15 cellular contexts compared by ENCODE assay signal in the genomic region with DNA sequence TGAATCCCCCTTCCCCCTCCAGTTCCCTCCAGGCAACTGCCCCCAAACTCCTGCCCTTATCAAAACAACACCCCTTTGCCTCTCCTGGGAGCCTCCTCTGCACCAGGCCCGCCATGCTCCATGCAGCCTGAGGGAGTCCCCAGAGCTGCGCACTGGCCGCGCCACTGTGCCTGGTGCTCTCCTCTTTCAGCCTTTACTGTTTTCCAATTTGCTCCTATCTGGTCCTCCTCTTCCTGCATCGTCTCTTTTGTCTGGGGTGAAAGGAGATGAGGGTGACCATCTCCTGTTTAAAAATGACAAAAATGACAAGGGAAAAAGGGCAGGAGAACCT.
A peak's percentile ranks its signal among the peaks of the same experiment; 100 is the strongest.
DNase-seq lines count a peak whose midpoint lies in the region; ATAC-seq and TF ChIP-seq lines count a peak whose summit lies in the region.
"Had no signal": no experiment of that assay in that cellular context is flagged by ENCODE, and none has a peak within 500 bp of the region (broad histone marks: within the 10 kb centered on the region; RNA-seq: fewer than 3 reads in every experiment).

No MANE protein-coding gene starts in this region.

- no peak for TF ChIP-seq POLR2A in body of pancreas (IDR thresholded peaks at IDR 0.05)

- no peaks in the 10 kb centered on the region for H3K4me1 ChIP-seq in GM23338 (ENCODE audit: insufficient read depth)
- peaks cover 70% of the 10 kb centered on the region for H3K4me1 ChIP-seq in MM.1S (ENCODE audit: low read length)
- no peaks in the 10 kb centered on the region for H3K4me1 ChIP-seq in neural progenitor cell
- H3K4me1 ChIP-seq in body of pancreas: no peaks in the 10 kb centered on the region

- H3K9ac ChIP-seq in MM.1S (ENCODE audit: low read length) (no peak overlapping the region), neural progenitor cell (no peak overlapping the region)

- H3K4me3 Mint-ChIP-seq in GM23338 (no peak overlapping the region), neural progenitor cell (no peak overlapping the region)
- H3K4me3 Mint-ChIP-seq: B cell; CD4-positive, alpha-beta memory T cell; H9 had no signal

- no peaks in the 10 kb centered on the region for H3K9me3 ChIP-seq in MM.1S (replicated peaks; ENCODE audit: insufficient read depth, low read length)
- H3K9me3 ChIP-seq in neural progenitor cell (ENCODE audit: low read depth): no peaks in the 10 kb centered on the region
- H3K9me3 ChIP-seq in body of pancreas: peaks cover 0 to 7% (median 0%) of the 10 kb centered on the region in 3 donors

- 73 to 83% methylated on average over 5 of the region's 5 CpGs for WGBS in body of pancreas, 2 donors

- peak in 1 of 2 experiments; percentile 38; a peak in 2 of 4 replicates for TF ChIP-seq CTCF in GM23338 (conservative IDR thresholded peaks at IDR 0.05; ENCODE audit: low read depth in 2 of 2)
- no peak for TF ChIP-seq CTCF in MM.1S (IDR thresholded peaks at IDR 0.05; ENCODE audit: low read length)
- TF ChIP-seq CTCF in dorsolateral prefrontal cortex (IDR thresholded peaks at IDR 0.05 in 54 of 56, conservative IDR thresholded peaks at IDR 0.05 in 2 of 56; ENCODE audit: low read depth in 1 of 56, partially characterized antibody in 56 of 56): no peak
- TF ChIP-seq CTCF in neural progenitor cell (IDR thresholded peaks at IDR 0.05): no peak
- TF ChIP-seq CTCF in body of pancreas (IDR thresholded peaks at IDR 0.05): no peak

- H2AFZ ChIP-seq in GM23338 (peak overlapping the region; percentile 75), MM.1S (ENCODE audit: low read length) (no peak overlapping the region), neural progenitor cell (replicated peaks) (peak overlapping the region; percentile 34)

- H3F3A ChIP-seq in GM23338 (replicated peaks; ENCODE audit: low read depth) (no peaks in the 10 kb centered on the region), MM.1S (ENCODE audit: insufficient read depth, low read length) (peaks cover 9% of the 10 kb centered on the region; the same call in 1 of the 2 replicates), neural progenitor cell (ENCODE audit: low read depth) (no peaks in the 10 kb centered on the region)

- peaks cover 4% of the 10 kb centered on the region; the same call in 2 of the 3 replicates for H3K36me3 Mint-ChIP-seq in GM23338 (ENCODE audit: low read depth)
- no peaks in the 10 kb centered on the region for H3K36me3 Mint-ChIP-seq in neural progenitor cell
- H3K36me3 Mint-ChIP-seq: CD4-positive, alpha-beta memory T cell had no signal

- H3K4me3 ChIP-seq in GM23338 (no peak overlapping the region), MM.1S (ENCODE audit: low read length) (no peak overlapping the region), dorsolateral prefrontal cortex (no peak overlapping the region), neural progenitor cell (no peak overlapping the region), body of pancreas (no peak overlapping the region)

- H3K36me3 ChIP-seq in GM23338 (ENCODE audit: insufficient read depth) (no peaks in the 10 kb centered on the region), MM.1S (replicated peaks; ENCODE audit: insufficient read depth, low read length) (no peaks in the 10 kb centered on the region), neural progenitor cell (no peaks in the 10 kb centered on the region), body of pancreas (replicated peaks in 1 of 2; ENCODE audit: insufficient read depth in 1 of 2, low read depth in 2 of 2) (no peaks in the 10 kb centered on the region)

- intact Hi-C loops in dorsolateral prefrontal cortex (cut with DNase I): loop anchor here in 1 of 2 donors (2.0 to 10.0 kb wide), 2 partner anchors 130 to 166 kb away; a partner anchor contains a TSS
- intact Hi-C loops in sciatic nerve (cut with DNase I): no loop called here
- intact Hi-C loops in body of pancreas (cut with DNase I): no loop called here

- no peak overlapping the region for H3K4me2 ChIP-seq in GM23338
- no peak overlapping the region for H3K4me2 ChIP-seq in MM.1S (ENCODE audit: low read depth, low read length)
- no peak overlapping the region for H3K4me2 ChIP-seq in neural progenitor cell

- H3K9me2 ChIP-seq in GM23338 (ENCODE audit: insufficient read depth): peaks cover 6% of the 10 kb centered on the region; the same call in 1 of the 2 replicates
- no peaks in the 10 kb centered on the region for H3K9me2 ChIP-seq in MM.1S (replicated peaks; ENCODE audit: insufficient read depth, low read length)

- no peak overlapping the region for H3K27ac ChIP-seq in GM23338 (ENCODE audit: low read depth)
- peak overlapping the region; percentile 87; the same call in 1 of the 2 replicates for H3K27ac ChIP-seq in MM.1S (ENCODE audit: low read length)
- peak overlapping the region in 53 of 59 donors; percentile 1 to 86 (median 65) for H3K27ac ChIP-seq in dorsolateral prefrontal cortex
- no peak overlapping the region for H3K27ac ChIP-seq in neural progenitor cell
- H3K27ac ChIP-seq in body of pancreas: no peak overlapping the region
- H3K27ac ChIP-seq: C4-2B had no signal

- H3K79me2 ChIP-seq in GM23338 (replicated peaks; ENCODE audit: insufficient read depth): no peaks in the 10 kb centered on the region
- H3K79me2 ChIP-seq in MM.1S (ENCODE audit: low read length): no peaks in the 10 kb centered on the region
- H3K79me2 ChIP-seq in neural progenitor cell (ENCODE audit: low read depth): no peaks in the 10 kb centered on the region

- peak; percentile 77 for ATAC-seq in GM23338
- ATAC-seq in sciatic nerve: no peak
- no peak for ATAC-seq in GM18868 (IDR thresholded peaks at IDR 0.05; ENCODE audit: unreplicated experiment)
- no peak for ATAC-seq in body of pancreas

- no peak overlapping the region for H3K27ac Mint-ChIP-seq in GM23338
- no peak overlapping the region for H3K27ac Mint-ChIP-seq in neural progenitor cell
- H3K27ac Mint-ChIP-seq: B cell; CD4-positive, alpha-beta memory T cell; H9 had no signal

- DNase-seq in GM23338 (ENCODE audit: low spot score) (peak; percentile 4), MM.1S (no peak), dorsolateral prefrontal cortex (no peak), neural progenitor cell (ENCODE audit: low spot score) (no peak), sciatic nerve (ENCODE audit: low spot score) (no peak), pons (ENCODE audit: low spot score) (no peak), body of pancreas (no peak)
- DNase-seq: CD4-positive, alpha-beta memory T cell; DMS153; DMS79 treated with DMSO at 0.1 percent for 48 hours; EL had no signal

- peaks cover 5% of the 10 kb centered on the region for H3K27me3 Mint-ChIP-seq in GM23338 (ENCODE audit: insufficient read depth, low read depth, poor library complexity)
- H3K27me3 Mint-ChIP-seq in neural progenitor cell (ENCODE audit: insufficient read depth, low read depth): peaks cover 10% of the 10 kb centered on the region

- H3K4me1 Mint-ChIP-seq in GM23338 (peaks cover 8% of the 10 kb centered on the region; the same call in 2 of the 3 replicates), neural progenitor cell (no peaks in the 10 kb centered on the region)
- H3K4me1 Mint-ChIP-seq: B cell; CD4-positive, alpha-beta memory T cell had no signal

- no peaks in the 10 kb centered on the region for H3K27me3 ChIP-seq in GM23338 (ENCODE audit: insufficient read depth)
- H3K27me3 ChIP-seq in MM.1S (replicated peaks; ENCODE audit: insufficient read depth, low read length): no peaks in the 10 kb centered on the region
- H3K27me3 ChIP-seq in dorsolateral prefrontal cortex: no peaks in the 10 kb centered on the region
- H3K27me3 ChIP-seq in neural progenitor cell: no peaks in the 10 kb centered on the region
- no peaks in the 10 kb centered on the region for H3K27me3 ChIP-seq in body of pancreas

- H4K20me1 ChIP-seq in GM23338 (replicated peaks; ENCODE audit: insufficient read depth) (no peaks in the 10 kb centered on the region), MM.1S (ENCODE audit: insufficient read depth, low read length) (no peaks in the 10 kb centered on the region), neural progenitor cell (ENCODE audit: low read depth) (no peaks in the 10 kb centered on the region)

- H3K9me3 Mint-ChIP-seq in GM23338 (peaks cover 15% of the 10 kb centered on the region), neural progenitor cell (peaks cover 2% of the 10 kb centered on the region)

TF ChIP-seq in GM23338, 12 proteins besides CTCF, POLR2A, EP300 and RAD21 (continues in another document):
- TF ChIP-seq POLR2AphosphoS5 (IDR thresholded peaks at IDR 0.05; ENCODE audit: low read depth): no peak
- TF ChIP-seq, protein P1, sequence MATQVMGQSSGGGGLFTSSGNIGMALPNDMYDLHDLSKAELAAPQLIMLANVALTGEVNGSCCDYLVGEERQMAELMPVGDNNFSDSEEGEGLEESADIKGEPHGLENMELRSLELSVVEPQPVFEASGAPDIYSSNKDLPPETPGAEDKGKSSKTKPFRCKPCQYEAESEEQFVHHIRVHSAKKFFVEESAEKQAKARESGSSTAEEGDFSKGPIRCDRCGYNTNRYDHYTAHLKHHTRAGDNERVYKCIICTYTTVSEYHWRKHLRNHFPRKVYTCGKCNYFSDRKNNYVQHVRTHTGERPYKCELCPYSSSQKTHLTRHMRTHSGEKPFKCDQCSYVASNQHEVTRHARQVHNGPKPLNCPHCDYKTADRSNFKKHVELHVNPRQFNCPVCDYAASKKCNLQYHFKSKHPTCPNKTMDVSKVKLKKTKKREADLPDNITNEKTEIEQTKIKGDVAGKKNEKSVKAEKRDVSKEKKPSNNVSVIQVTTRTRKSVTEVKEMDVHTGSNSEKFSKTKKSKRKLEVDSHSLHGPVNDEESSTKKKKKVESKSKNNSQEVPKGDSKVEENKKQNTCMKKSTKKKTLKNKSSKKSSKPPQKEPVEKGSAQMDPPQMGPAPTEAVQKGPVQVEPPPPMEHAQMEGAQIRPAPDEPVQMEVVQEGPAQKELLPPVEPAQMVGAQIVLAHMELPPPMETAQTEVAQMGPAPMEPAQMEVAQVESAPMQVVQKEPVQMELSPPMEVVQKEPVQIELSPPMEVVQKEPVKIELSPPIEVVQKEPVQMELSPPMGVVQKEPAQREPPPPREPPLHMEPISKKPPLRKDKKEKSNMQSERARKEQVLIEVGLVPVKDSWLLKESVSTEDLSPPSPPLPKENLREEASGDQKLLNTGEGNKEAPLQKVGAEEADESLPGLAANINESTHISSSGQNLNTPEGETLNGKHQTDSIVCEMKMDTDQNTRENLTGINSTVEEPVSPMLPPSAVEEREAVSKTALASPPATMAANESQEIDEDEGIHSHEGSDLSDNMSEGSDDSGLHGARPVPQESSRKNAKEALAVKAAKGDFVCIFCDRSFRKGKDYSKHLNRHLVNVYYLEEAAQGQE (IDR thresholded peaks at IDR 0.05; ENCODE audit: unreplicated experiment): no peak
- no peak for TF ChIP-seq ZNF331 (CRISPR knock-in tag; IDR thresholded peaks at IDR 0.05; ENCODE audit: low read depth)
- TF ChIP-seq STAT1 (IDR thresholded peaks at IDR 0.05; ENCODE audit: unreplicated experiment): no peak
- no peak for TF ChIP-seq CREB1 (CRISPR knock-in tag; IDR thresholded peaks at IDR 0.05; ENCODE audit: low read depth)
- no peak for TF ChIP-seq JUNB (IDR thresholded peaks at IDR 0.05; ENCODE audit: unreplicated experiment)
- TF ChIP-seq EZH2phosphoT487 (IDR thresholded peaks at IDR 0.05; ENCODE audit: unreplicated experiment): no peak
- TF ChIP-seq ZNF114 (CRISPR knock-in tag; IDR thresholded peaks at IDR 0.05): no peak
- no peak for TF ChIP-seq NANOG (IDR thresholded peaks at IDR 0.05; ENCODE audit: borderline replicate concordance)

Comparison
In these comparisons a context has a peak if more than half of its experiments do, and no peak if none do; other contexts are left out.
1. H3K27ac ChIP-seq: peak in MM.1S (single experiment) and dorsolateral prefrontal cortex (53 of 59); none in GM23338 (single experiment), neural progenitor cell (single experiment) and body of pancreas (0 of 4).